Comparison of ENCODE assay signal across 12 cellular contexts in the genomic region with DNA sequence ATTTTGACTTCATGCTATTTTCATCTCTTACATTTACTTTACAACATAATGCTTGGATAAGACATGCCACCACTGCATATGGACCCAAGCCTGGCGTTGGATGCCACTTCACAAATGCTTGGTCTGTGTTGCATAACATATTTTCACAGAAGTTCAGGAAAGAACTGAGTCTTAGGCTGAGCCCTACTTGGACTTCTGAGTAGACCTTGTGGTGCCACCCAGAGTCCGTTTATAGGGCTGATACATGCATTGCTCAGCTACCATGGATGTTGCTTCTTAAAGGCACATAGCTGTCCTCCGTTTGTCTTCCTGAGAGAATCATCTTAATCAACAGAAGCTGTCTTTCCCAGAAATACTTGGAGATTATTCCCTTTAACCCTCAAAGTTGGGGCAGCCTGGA.
"Had no signal": no experiment of that assay in that cellular context is flagged by ENCODE, and none has a peak within 500 bp of the region (broad histone marks: within the 10 kb centered on the region; RNA-seq: fewer than 3 reads in every experiment).

No MANE protein-coding gene starts in this region.

- ATAC-seq: activated T-helper 17 cell treated with anti-CD3 and anti-CD28 coated beads, Interleukin-2, amount 50 U/mL, for 72 hours; esophagus mucosa; gastroesophageal sphincter; pancreas had no signal

- H3K27me3 Mint-ChIP-seq: activated naive CD4-positive, alpha-beta T cell treated with anti-CD3 and anti-CD28 coated beads, Interleukin-2, amount 50 U/mL, for 24 hours; activated T-helper 17 cell treated with anti-CD3 and anti-CD28 coated beads, Interleukin-2, amount 50 U/mL, for 72 hours had no signal

- H3K36me3 ChIP-seq: brain microvascular endothelial cell, gastroesophageal sphincter, neural progenitor cell, pancreas, thyroid gland, WERI-Rb-1 had no signal

- H3K36me3 Mint-ChIP-seq: activated naive CD4-positive, alpha-beta T cell treated with anti-CD3 and anti-CD28 coated beads, Interleukin-2, amount 50 U/mL, for 24 hours; neural progenitor cell had no signal

- H3K4me1 Mint-ChIP-seq: activated naive CD4-positive, alpha-beta T cell treated with anti-CD3 and anti-CD28 coated beads, Interleukin-2, amount 50 U/mL, for 24 hours; activated T-helper 17 cell treated with anti-CD3 and anti-CD28 coated beads, Interleukin-2, amount 50 U/mL, for 72 hours; neural progenitor cell had no signal

- H3K9ac ChIP-seq: neural progenitor cell had no signal

- H2AFZ ChIP-seq: neural progenitor cell had no signal

- H3K27me3 ChIP-seq: brain microvascular endothelial cell, gastroesophageal sphincter, neural progenitor cell, pancreas, thyroid gland had no signal

- DNase-seq: activated CD4-positive, alpha-beta T cell treated with anti-CD3 and anti-CD28 coated beads for 4 hours; brain microvascular endothelial cell; kidney; pancreas; WERI-Rb-1 had no signal

- H3K27ac ChIP-seq: brain microvascular endothelial cell, gastroesophageal sphincter, neural progenitor cell, pancreas, thyroid gland, WERI-Rb-1 had no signal

- H3K9me3 Mint-ChIP-seq: activated naive CD4-positive, alpha-beta T cell treated with anti-CD3 and anti-CD28 coated beads, Interleukin-2, amount 50 U/mL, for 24 hours; neural progenitor cell had no signal

- H3K4me1 ChIP-seq: gastroesophageal sphincter, neural progenitor cell, pancreas, thyroid gland had no signal

- H3K4me2 ChIP-seq: neural progenitor cell, smooth muscle cell had no signal

- H3K9me3 ChIP-seq: gastroesophageal sphincter, pancreas, thyroid gland had no signal

- H3K27ac Mint-ChIP-seq: activated naive CD4-positive, alpha-beta T cell treated with anti-CD3 and anti-CD28 coated beads, Interleukin-2, amount 50 U/mL, for 24 hours; activated T-helper 17 cell treated with anti-CD3 and anti-CD28 coated beads, Interleukin-2, amount 50 U/mL, for 72 hours; neural progenitor cell had no signal

- H3K4me3 Mint-ChIP-seq: activated naive CD4-positive, alpha-beta T cell treated with anti-CD3 and anti-CD28 coated beads, Interleukin-2, amount 50 U/mL, for 24 hours; activated T-helper 17 cell treated with anti-CD3 and anti-CD28 coated beads, Interleukin-2, amount 50 U/mL, for 72 hours; neural progenitor cell had no signal

- H3K4me3 ChIP-seq: gastroesophageal sphincter, neural progenitor cell, pancreas, smooth muscle cell, thyroid gland had no signal
